ENCODE assay signal across 1 cellular context in genomic region chr14:25049559-25050493, GRCh38.
TF ChIP-seq lines count a peak whose summit lies in the region.

Gene STXBP6, minus strand, starts transcription at chr14:25050147. Its CDS starts 75,329 bp downstream, at chr14:24974818.

TF ChIP-seq in WTC11, 78 proteins besides CTCF, POLR2A, EP300 and RAD21 (continued from another document and continues in another):
- TF ChIP-seq PREB (CRISPR knock-in tag; IDR thresholded peaks at IDR 0.05; ENCODE audit: borderline replicate concordance) (no peak), SP1 (CRISPR knock-in tag; conservative IDR thresholded peaks at IDR 0.05) (peak; percentile 49), ELF4 (CRISPR knock-in tag; IDR thresholded peaks at IDR 0.05; ENCODE audit: low read depth) (peak; percentile 20; the same call in 1 of the 2 replicates), E2F4 (CRISPR knock-in tag; IDR thresholded peaks at IDR 0.05; ENCODE audit: borderline replicate concordance, low read depth) (no peak), ZNF219 (CRISPR knock-in tag; IDR thresholded peaks at IDR 0.05; ENCODE audit: borderline replicate concordance) (peak; percentile 54; the same call in 1 of the 2 replicates), TCF7 (CRISPR knock-in tag; IDR thresholded peaks at IDR 0.05; ENCODE audit: low read depth) (no peak), ZNF416 (CRISPR knock-in tag; IDR thresholded peaks at IDR 0.05) (no peak), ZBTB43 (CRISPR knock-in tag; IDR thresholded peaks at IDR 0.05) (0 out of 2 replicates have a peak, but pooled peaks have one; percentile 38), IRF1 (CRISPR knock-in tag; IDR thresholded peaks at IDR 0.05) (peak; percentile 68; the same call in 1 of the 2 replicates), ZNF423 (CRISPR knock-in tag; IDR thresholded peaks at IDR 0.05) (peak; percentile 69), NFE2L1 (CRISPR knock-in tag; IDR thresholded peaks at IDR 0.05) (no peak), CBFB (CRISPR knock-in tag; IDR thresholded peaks at IDR 0.05; ENCODE audit: low read depth) (no peak), USF1 (CRISPR knock-in tag; IDR thresholded peaks at IDR 0.05) (no peak), ZNF232 (CRISPR knock-in tag; IDR thresholded peaks at IDR 0.05) (no peak), SMAD3 (CRISPR knock-in tag; IDR thresholded peaks at IDR 0.05; ENCODE audit: borderline replicate concordance) (no peak), ZNF121 (CRISPR knock-in tag; IDR thresholded peaks at IDR 0.05) (no peak), PRDM15 (CRISPR knock-in tag; IDR thresholded peaks at IDR 0.05) (no peak; the same call in 1 of the 2 replicates), RORB (CRISPR knock-in tag; IDR thresholded peaks at IDR 0.05) (no peak), FOXP1 (CRISPR knock-in tag; IDR thresholded peaks at IDR 0.05; ENCODE audit: borderline replicate concordance) (peak; percentile 76; the same call in 1 of the 2 replicates), MAX (CRISPR knock-in tag; IDR thresholded peaks at IDR 0.05) (no peak; the same call in 1 of the 2 replicates), NFATC4 (CRISPR knock-in tag; IDR thresholded peaks at IDR 0.05) (no peak), ZBTB21 (CRISPR knock-in tag; IDR thresholded peaks at IDR 0.05; ENCODE audit: borderline replicate concordance) (no peak), ZNF263 (CRISPR knock-in tag; IDR thresholded peaks at IDR 0.05; ENCODE audit: low read depth) (no peak), MLX (CRISPR knock-in tag; IDR thresholded peaks at IDR 0.05) (no peak)
- TF ChIP-seq, protein P1, sequence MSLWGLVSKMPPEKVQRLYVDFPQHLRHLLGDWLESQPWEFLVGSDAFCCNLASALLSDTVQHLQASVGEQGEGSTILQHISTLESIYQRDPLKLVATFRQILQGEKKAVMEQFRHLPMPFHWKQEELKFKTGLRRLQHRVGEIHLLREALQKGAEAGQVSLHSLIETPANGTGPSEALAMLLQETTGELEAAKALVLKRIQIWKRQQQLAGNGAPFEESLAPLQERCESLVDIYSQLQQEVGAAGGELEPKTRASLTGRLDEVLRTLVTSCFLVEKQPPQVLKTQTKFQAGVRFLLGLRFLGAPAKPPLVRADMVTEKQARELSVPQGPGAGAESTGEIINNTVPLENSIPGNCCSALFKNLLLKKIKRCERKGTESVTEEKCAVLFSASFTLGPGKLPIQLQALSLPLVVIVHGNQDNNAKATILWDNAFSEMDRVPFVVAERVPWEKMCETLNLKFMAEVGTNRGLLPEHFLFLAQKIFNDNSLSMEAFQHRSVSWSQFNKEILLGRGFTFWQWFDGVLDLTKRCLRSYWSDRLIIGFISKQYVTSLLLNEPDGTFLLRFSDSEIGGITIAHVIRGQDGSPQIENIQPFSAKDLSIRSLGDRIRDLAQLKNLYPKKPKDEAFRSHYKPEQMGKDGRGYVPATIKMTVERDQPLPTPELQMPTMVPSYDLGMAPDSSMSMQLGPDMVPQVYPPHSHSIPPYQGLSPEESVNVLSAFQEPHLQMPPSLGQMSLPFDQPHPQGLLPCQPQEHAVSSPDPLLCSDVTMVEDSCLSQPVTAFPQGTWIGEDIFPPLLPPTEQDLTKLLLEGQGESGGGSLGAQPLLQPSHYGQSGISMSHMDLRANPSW (CRISPR knock-in tag; conservative IDR thresholded peaks at IDR 0.05; ENCODE audit: low read depth) = no peak
- TF ChIP-seq, protein P2, sequence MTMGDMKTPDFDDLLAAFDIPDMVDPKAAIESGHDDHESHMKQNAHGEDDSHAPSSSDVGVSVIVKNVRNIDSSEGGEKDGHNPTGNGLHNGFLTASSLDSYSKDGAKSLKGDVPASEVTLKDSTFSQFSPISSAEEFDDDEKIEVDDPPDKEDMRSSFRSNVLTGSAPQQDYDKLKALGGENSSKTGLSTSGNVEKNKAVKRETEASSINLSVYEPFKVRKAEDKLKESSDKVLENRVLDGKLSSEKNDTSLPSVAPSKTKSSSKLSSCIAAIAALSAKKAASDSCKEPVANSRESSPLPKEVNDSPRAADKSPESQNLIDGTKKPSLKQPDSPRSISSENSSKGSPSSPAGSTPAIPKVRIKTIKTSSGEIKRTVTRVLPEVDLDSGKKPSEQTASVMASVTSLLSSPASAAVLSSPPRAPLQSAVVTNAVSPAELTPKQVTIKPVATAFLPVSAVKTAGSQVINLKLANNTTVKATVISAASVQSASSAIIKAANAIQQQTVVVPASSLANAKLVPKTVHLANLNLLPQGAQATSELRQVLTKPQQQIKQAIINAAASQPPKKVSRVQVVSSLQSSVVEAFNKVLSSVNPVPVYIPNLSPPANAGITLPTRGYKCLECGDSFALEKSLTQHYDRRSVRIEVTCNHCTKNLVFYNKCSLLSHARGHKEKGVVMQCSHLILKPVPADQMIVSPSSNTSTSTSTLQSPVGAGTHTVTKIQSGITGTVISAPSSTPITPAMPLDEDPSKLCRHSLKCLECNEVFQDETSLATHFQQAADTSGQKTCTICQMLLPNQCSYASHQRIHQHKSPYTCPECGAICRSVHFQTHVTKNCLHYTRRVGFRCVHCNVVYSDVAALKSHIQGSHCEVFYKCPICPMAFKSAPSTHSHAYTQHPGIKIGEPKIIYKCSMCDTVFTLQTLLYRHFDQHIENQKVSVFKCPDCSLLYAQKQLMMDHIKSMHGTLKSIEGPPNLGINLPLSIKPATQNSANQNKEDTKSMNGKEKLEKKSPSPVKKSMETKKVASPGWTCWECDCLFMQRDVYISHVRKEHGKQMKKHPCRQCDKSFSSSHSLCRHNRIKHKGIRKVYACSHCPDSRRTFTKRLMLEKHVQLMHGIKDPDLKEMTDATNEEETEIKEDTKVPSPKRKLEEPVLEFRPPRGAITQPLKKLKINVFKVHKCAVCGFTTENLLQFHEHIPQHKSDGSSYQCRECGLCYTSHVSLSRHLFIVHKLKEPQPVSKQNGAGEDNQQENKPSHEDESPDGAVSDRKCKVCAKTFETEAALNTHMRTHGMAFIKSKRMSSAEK (CRISPR knock-in tag; IDR thresholded peaks at IDR 0.05; ENCODE audit: borderline replicate concordance) = no peak
- TF ChIP-seq, protein P3, sequence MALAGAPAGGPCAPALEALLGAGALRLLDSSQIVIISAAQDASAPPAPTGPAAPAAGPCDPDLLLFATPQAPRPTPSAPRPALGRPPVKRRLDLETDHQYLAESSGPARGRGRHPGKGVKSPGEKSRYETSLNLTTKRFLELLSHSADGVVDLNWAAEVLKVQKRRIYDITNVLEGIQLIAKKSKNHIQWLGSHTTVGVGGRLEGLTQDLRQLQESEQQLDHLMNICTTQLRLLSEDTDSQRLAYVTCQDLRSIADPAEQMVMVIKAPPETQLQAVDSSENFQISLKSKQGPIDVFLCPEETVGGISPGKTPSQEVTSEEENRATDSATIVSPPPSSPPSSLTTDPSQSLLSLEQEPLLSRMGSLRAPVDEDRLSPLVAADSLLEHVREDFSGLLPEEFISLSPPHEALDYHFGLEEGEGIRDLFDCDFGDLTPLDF (CRISPR knock-in tag; IDR thresholded peaks at IDR 0.05) = no peak
- TF ChIP-seq, protein P4, sequence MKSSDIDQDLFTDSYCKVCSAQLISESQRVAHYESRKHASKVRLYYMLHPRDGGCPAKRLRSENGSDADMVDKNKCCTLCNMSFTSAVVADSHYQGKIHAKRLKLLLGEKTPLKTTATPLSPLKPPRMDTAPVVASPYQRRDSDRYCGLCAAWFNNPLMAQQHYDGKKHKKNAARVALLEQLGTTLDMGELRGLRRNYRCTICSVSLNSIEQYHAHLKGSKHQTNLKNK (CRISPR knock-in tag; IDR thresholded peaks at IDR 0.05) = no peak
- TF ChIP-seq, protein P5, sequence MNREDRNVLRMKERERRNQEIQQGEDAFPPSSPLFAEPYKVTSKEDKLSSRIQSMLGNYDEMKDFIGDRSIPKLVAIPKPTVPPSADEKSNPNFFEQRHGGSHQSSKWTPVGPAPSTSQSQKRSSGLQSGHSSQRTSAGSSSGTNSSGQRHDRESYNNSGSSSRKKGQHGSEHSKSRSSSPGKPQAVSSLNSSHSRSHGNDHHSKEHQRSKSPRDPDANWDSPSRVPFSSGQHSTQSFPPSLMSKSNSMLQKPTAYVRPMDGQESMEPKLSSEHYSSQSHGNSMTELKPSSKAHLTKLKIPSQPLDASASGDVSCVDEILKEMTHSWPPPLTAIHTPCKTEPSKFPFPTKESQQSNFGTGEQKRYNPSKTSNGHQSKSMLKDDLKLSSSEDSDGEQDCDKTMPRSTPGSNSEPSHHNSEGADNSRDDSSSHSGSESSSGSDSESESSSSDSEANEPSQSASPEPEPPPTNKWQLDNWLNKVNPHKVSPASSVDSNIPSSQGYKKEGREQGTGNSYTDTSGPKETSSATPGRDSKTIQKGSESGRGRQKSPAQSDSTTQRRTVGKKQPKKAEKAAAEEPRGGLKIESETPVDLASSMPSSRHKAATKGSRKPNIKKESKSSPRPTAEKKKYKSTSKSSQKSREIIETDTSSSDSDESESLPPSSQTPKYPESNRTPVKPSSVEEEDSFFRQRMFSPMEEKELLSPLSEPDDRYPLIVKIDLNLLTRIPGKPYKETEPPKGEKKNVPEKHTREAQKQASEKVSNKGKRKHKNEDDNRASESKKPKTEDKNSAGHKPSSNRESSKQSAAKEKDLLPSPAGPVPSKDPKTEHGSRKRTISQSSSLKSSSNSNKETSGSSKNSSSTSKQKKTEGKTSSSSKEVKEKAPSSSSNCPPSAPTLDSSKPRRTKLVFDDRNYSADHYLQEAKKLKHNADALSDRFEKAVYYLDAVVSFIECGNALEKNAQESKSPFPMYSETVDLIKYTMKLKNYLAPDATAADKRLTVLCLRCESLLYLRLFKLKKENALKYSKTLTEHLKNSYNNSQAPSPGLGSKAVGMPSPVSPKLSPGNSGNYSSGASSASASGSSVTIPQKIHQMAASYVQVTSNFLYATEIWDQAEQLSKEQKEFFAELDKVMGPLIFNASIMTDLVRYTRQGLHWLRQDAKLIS (CRISPR knock-in tag; IDR thresholded peaks at IDR 0.05; ENCODE audit: borderline replicate concordance) = no peak
